1 cellular context compared by ENCODE assay signal in the genomic region with DNA sequence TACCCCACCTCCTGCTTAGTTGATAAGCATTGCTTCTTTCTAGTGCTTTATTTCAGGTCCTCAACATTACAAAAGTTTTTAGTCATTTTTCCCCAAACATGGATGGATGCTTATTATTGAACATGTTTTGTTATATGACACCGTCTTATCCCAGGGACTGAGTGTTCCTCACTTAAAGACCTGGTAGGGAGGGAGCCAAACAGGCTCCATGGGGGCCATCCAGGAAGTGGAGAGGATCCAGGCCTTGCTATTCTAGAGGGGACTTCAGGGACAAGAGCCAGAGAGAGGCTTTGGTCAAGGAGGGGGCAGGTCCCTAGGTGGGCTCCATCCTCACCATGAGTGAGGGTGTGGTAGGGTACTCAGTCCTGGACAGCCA.
TF ChIP-seq lines count a peak whose summit lies in the region.

No MANE protein-coding gene starts in this region.

TF ChIP-seq in HepG2, 621 proteins besides CTCF, POLR2A, EP300 and RAD21:
- TF ChIP-seq, protein P1, sequence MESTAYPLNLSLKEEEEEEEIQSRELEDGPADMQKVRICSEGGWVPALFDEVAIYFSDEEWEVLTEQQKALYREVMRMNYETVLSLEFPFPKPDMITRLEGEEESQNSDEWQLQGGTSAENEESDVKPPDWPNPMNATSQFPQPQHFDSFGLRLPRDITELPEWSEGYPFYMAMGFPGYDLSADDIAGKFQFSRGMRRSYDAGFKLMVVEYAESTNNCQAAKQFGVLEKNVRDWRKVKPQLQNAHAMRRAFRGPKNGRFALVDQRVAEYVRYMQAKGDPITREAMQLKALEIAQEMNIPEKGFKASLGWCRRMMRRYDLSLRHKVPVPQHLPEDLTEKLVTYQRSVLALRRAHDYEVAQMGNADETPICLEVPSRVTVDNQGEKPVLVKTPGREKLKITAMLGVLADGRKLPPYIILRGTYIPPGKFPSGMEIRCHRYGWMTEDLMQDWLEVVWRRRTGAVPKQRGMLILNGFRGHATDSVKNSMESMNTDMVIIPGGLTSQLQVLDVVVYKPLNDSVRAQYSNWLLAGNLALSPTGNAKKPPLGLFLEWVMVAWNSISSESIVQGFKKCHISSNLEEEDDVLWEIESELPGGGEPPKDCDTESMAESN (CRISPR knock-in tag; conservative IDR thresholded peaks at IDR 0.05), result 0 out of 2 replicates have a peak, but pooled peaks have one; percentile 1
- TF ChIP-seq ZKSCAN1 (IDR thresholded peaks at IDR 0.05; ENCODE audit: low read length) (0 out of 2 replicates have a peak, but pooled peaks have one; percentile 5), GLI4 (CRISPR knock-in tag; IDR thresholded peaks at IDR 0.05; ENCODE audit: borderline replicate concordance) (no peak), ZBTB8A (CRISPR knock-in tag; IDR thresholded peaks at IDR 0.05; ENCODE audit: borderline replicate concordance, low read depth) (no peak), ZNF839 (CRISPR knock-in tag; IDR thresholded peaks at IDR 0.05; ENCODE audit: borderline replicate concordance) (0 out of 2 replicates have a peak, but pooled peaks have one; percentile 34), ZNF468 (CRISPR knock-in tag; IDR thresholded peaks at IDR 0.05) (0 out of 2 replicates have a peak, but pooled peaks have one; percentile 7), AGO2 (optimal IDR thresholded peaks at IDR 0.05; ENCODE audit: low read depth, low read length) (no peak), FOSL1 (CRISPR knock-in tag; IDR thresholded peaks at IDR 0.05; ENCODE audit: borderline replicate concordance) (no peak), ZNF792 (CRISPR knock-in tag; IDR thresholded peaks at IDR 0.05) (no peak), CCDC6 (CRISPR knock-in tag; IDR thresholded peaks at IDR 0.05) (no peak), NFKB2 (CRISPR knock-in tag; IDR thresholded peaks at IDR 0.05; ENCODE audit: borderline replicate concordance) (no peak), ZNF776 (CRISPR knock-in tag; IDR thresholded peaks at IDR 0.05) (0 out of 2 replicates have a peak, but pooled peaks have one; percentile 44), SIN3B (IDR thresholded peaks at IDR 0.05; ENCODE audit: low read length) (no peak)
- TF ChIP-seq, protein P2, sequence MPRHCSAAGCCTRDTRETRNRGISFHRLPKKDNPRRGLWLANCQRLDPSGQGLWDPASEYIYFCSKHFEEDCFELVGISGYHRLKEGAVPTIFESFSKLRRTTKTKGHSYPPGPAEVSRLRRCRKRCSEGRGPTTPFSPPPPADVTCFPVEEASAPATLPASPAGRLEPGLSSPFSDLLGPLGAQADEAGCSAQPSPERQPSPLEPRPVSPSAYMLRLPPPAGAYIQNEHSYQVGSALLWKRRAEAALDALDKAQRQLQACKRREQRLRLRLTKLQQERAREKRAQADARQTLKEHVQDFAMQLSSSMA (CRISPR knock-in tag; IDR thresholded peaks at IDR 0.05), result 0 out of 2 replicates have a peak, but pooled peaks have one; percentile 9
- TF ChIP-seq, protein P3, sequence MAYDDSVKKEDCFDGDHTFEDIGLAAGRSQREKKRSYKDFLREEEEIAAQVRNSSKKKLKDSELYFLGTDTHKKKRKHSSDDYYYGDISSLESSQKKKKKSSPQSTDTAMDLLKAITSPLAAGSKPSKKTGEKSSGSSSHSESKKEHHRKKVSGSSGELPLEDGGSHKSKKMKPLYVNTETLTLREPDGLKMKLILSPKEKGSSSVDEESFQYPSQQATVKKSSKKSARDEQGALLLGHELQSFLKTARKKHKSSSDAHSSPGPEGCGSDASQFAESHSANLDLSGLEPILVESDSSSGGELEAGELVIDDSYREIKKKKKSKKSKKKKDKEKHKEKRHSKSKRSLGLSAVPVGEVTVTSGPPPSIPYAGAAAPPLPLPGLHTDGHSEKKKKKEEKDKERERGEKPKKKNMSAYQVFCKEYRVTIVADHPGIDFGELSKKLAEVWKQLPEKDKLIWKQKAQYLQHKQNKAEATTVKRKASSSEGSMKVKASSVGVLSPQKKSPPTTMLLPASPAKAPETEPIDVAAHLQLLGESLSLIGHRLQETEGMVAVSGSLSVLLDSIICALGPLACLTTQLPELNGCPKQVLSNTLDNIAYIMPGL (CRISPR knock-in tag; IDR thresholded peaks at IDR 0.05; ENCODE audit: borderline replicate concordance in 1 of 2, low read depth in 1 of 2), result no peak
- TF ChIP-seq, protein P4, sequence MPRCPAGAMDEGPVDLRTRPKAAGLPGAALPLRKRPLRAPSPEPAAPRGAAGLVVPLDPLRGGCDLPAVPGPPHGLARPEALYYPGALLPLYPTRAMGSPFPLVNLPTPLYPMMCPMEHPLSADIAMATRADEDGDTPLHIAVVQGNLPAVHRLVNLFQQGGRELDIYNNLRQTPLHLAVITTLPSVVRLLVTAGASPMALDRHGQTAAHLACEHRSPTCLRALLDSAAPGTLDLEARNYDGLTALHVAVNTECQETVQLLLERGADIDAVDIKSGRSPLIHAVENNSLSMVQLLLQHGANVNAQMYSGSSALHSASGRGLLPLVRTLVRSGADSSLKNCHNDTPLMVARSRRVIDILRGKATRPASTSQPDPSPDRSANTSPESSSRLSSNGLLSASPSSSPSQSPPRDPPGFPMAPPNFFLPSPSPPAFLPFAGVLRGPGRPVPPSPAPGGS (CRISPR knock-in tag; IDR thresholded peaks at IDR 0.05), result no peak
- TF ChIP-seq, protein P5, sequence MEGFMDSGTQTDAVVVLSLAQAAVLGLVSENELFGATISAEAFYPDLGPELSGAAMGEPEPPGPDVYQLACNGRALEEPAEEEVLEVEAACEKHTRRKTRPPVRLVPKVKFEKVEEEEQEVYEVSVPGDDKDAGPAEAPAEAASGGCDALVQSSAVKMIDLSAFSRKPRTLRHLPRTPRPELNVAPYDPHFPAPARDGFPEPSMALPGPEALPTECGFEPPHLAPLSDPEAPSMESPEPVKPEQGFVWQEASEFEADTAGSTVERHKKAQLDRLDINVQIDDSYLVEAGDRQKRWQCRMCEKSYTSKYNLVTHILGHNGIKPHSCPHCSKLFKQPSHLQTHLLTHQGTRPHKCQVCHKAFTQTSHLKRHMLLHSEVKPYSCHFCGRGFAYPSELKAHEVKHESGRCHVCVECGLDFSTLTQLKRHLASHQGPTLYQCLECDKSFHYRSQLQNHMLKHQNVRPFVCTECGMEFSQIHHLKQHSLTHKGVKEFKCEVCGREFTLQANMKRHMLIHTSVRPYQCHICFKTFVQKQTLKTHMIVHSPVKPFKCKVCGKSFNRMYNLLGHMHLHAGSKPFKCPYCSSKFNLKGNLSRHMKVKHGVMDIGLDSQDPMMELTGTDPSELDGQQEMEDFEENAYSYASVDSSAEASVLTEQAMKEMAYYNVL (CRISPR knock-in tag; IDR thresholded peaks at IDR 0.05; ENCODE audit: borderline replicate concordance), result peak; percentile 14
- TF ChIP-seq, protein P6, sequence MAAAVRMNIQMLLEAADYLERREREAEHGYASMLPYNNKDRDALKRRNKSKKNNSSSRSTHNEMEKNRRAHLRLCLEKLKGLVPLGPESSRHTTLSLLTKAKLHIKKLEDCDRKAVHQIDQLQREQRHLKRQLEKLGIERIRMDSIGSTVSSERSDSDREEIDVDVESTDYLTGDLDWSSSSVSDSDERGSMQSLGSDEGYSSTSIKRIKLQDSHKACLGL (CRISPR knock-in tag; IDR thresholded peaks at IDR 0.05), result peak; percentile 3; the same call in 1 of the 2 replicates
